Comparison of ENCODE assay signal across 9 cellular contexts in the genomic region with DNA sequence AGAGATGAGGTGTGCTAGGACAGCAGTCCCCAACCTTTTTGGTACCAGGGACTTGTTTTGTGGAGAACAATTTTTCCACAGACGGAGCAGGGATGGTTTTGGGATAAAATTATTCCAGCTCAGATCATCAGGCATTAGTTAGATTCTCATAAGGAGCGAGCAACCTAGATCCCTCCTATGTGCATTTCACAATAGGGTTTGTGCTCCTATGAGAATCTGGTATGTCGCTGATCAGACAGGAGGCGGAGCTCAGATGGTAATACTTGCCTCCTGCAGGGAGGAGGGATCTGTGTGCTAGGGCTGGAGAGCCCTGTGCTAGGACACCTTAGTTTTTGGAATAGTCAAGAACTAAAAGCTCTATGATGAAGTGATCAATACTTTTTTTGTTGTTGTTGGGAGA. TPM values are rescaled to one million over a fixed set of nuclear protein-coding genes. Genes with fewer than 3 reads are reported as not detected.
DNase-seq lines count a peak whose midpoint lies in the region; ATAC-seq and TF ChIP-seq lines count a peak whose summit lies in the region.
"Had no signal": no experiment of that assay in that cellular context is flagged by ENCODE, and none has a peak within 500 bp of the region (broad histone marks: within the 10 kb centered on the region; RNA-seq: fewer than 3 reads in every experiment).

No MANE protein-coding gene starts in this region.

- ATAC-seq in Right ventricle myocardium superior (ENCODE audit: poor library complexity) (no peak), GM18505 (IDR thresholded peaks at IDR 0.05; ENCODE audit: unreplicated experiment) (no peak)

- DNase-seq in BE2C: peak; percentile 21
- peak; percentile 74 to 82 for DNase-seq in HAP-1 (ENCODE audit: low spot score in 2 of 2)
- DNase-seq in SK-N-DZ (ENCODE audit: low spot score): peak; percentile 36
- DNase-seq in fibroblast of gingiva (ENCODE audit: low read depth): peak; percentile 78
- no peak for DNase-seq in vagina (ENCODE audit: extremely low spot score in 2 of 2)
- no peak for DNase-seq in NCI-H345 treated with DMSO at 0.1 percent for 48 hours (lab: John Stamatoyannopoulos, UW; ENCODE audit: unreplicated experiment)
- no peak for DNase-seq in Right ventricle myocardium superior

- intact Hi-C loops in vagina (cut with DNase I): no loop called here
- intact Hi-C loops in Right ventricle myocardium superior (cut with DNase I): no loop called here

- peak overlapping the region; percentile 12 for H3K27ac ChIP-seq in vagina

- TF ChIP-seq CTCF in BE2C (IDR thresholded peaks at IDR 0.05; ENCODE audit: low read depth, low read length) (no peak), vagina (IDR thresholded peaks at IDR 0.05) (no peak)

- TF ChIP-seq POLR2A in vagina (IDR thresholded peaks at IDR 0.05) (no peak), GM18505 (IDR thresholded peaks at IDR 0.05; ENCODE audit: borderline replicate concordance, extremely low read depth, insufficient read depth, insufficient read length) (no peak)

- H3K9me3 ChIP-seq in BE2C: no peaks in the 10 kb centered on the region
- H3K9me3 ChIP-seq in HAP-1: peaks cover 5% of the 10 kb centered on the region; the same call in 1 of the 2 replicates
- no peaks in the 10 kb centered on the region for H3K9me3 ChIP-seq in vagina

- peak overlapping the region; percentile 92 for H3K4me3 ChIP-seq in BE2C (ENCODE audit: low read depth, low read length)
- H3K4me3 ChIP-seq in HAP-1: peak overlapping the region; percentile 95
- H3K4me3 ChIP-seq in vagina: no peak overlapping the region

- in situ Hi-C loops in HAP-1 (cut with MboI; ENCODE audit: low sequenced_read_pairs): no loop called here

- H3K36me3 ChIP-seq in BE2C (peaks cover 3% of the 10 kb centered on the region; the same call in 1 of the 2 replicates), HAP-1 (replicated peaks) (peaks cover 5% of the 10 kb centered on the region), vagina (no peaks in the 10 kb centered on the region)

- H3K4me1 ChIP-seq in BE2C: peaks cover 5% of the 10 kb centered on the region; the same call in 1 of the 2 replicates
- peaks cover 9% of the 10 kb centered on the region for H3K4me1 ChIP-seq in HAP-1
- peaks cover 28% of the 10 kb centered on the region for H3K4me1 ChIP-seq in vagina

- H3K27me3 ChIP-seq in BE2C (no peaks in the 10 kb centered on the region), HAP-1 (ENCODE audit: low read depth) (no peaks in the 10 kb centered on the region), vagina (no peaks in the 10 kb centered on the region)

RNA-seq across cellular contexts. Expression of gene SMIM13, which starts 2.5 kb away (rescaled TPM):
- 15.1 TPM for polyA plus RNA-seq in BE2C (2012; ENCODE audit: insufficient read depth, insufficient read length, low read depth)
- polyA plus RNA-seq in SK-N-DZ (2014; cell fraction: cytosol; rRNA removed): 8.1 and 8.8 TPM in 2 replicates
- 4.6 and 7.7 TPM in 2 replicates for polyA plus RNA-seq in SK-N-DZ (2014; cell fraction: nucleus; rRNA removed)
- total RNA-seq in vagina (8.1 TPM), Right ventricle myocardium superior (11.8 TPM)

RNA-seq across cellular contexts. Expression of gene ERVFRD-1, which starts 15.4 kb away (rescaled TPM):
- 0.14 TPM for polyA plus RNA-seq in BE2C (2012; ENCODE audit: insufficient read depth, insufficient read length, low read depth)
- not detected in 2 replicates for polyA plus RNA-seq in SK-N-DZ (2014; cell fraction: cytosol; rRNA removed)
- 0.05 TPM in 1 of 2 replicates, not detected in the other for polyA plus RNA-seq in SK-N-DZ (2014; cell fraction: nucleus; rRNA removed)
- 0.25 TPM for total RNA-seq in vagina
- total RNA-seq in Right ventricle myocardium superior: 0.05 TPM
- total RNA-seq: epithelial cell of proximal tubule had no signal

RNA-seq across cellular contexts. Expression of gene ELOVL2, which starts 52.0 kb away (rescaled TPM):
- polyA plus RNA-seq in BE2C (2012; ENCODE audit: insufficient read depth, insufficient read length, low read depth): 0.11 TPM
- polyA plus RNA-seq in SK-N-DZ (2014; cell fraction: cytosol; rRNA removed): 0.56 and 0.93 TPM in 2 replicates
- 0.22 and 1.1 TPM in 2 replicates for polyA plus RNA-seq in SK-N-DZ (2014; cell fraction: nucleus; rRNA removed)
- total RNA-seq in vagina (0.25 TPM), Right ventricle myocardium superior (1.1 TPM)

Comparison
In these comparisons a context has a peak if more than half of its experiments do, and no peak if none do; other contexts are left out.
1. DNase-seq: peak in BE2C (single experiment), HAP-1 (2 of 2), SK-N-DZ (single experiment) and fibroblast of gingiva (single experiment); none in vagina (0 of 2), NCI-H345 treated with DMSO at 0.1 percent for 48 hours (single experiment) and Right ventricle myocardium superior (single experiment).
2. H3K4me3 ChIP-seq: peak in BE2C (single experiment) and HAP-1 (single experiment); none in vagina (0 of 2).